In the genomic region with DNA sequence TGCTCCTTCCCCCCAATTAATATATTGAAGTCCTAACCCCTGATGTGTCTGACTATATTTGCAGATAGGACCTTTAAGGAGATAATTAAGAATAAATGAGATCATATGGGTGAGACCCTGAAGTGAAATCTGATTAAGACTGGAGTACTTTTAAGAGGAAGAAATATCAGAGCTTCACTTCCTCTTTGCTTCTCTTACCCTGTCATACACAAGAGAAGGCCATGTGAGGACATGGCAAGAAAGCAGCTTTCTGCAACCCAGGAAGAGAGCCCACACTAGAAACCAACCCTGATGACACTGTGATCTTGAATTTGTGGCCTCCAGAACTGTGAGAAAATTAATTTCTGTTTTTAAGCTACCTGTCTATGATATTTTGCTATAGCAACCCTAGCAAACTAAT, we compare ENCODE assay signal across 1 cellular context.
TF ChIP-seq lines count a peak whose summit lies in the region.

No MANE protein-coding gene starts in this region.

TF ChIP-seq in GM12878, 131 proteins besides CTCF, POLR2A, EP300 and RAD21 (continued from another document):
- TF ChIP-seq EGR1 (IDR thresholded peaks at IDR 0.05; ENCODE audit: borderline replicate concordance in 1 of 2, low read depth in 2 of 2, low read length in 2 of 2), result no peak
- TF ChIP-seq TCF3 (IDR thresholded peaks at IDR 0.05; ENCODE audit: borderline replicate concordance, insufficient read depth, low read depth, low read length), result no peak
- peak; percentile 48; the same call in 1 of the 2 replicates for TF ChIP-seq MTA2 (IDR thresholded peaks at IDR 0.05; ENCODE audit: low read depth)
- TF ChIP-seq MTA3 (IDR thresholded peaks at IDR 0.05; ENCODE audit: borderline replicate concordance, low read length), result peak; percentile 60; the same call in 1 of the 2 replicates
- TF ChIP-seq IKZF1 (conservative IDR thresholded peaks at IDR 0.05), result 0 out of 2 replicates have a peak, but pooled peaks have one; percentile 21
- 0 out of 2 replicates have a peak, but pooled peaks have one; percentile 45 for TF ChIP-seq CREB1 (IDR thresholded peaks at IDR 0.05; ENCODE audit: low read depth)
- no peak for TF ChIP-seq ZBED1 (IDR thresholded peaks at IDR 0.05; ENCODE audit: borderline replicate concordance)
